In genomic region chr12:115972241-115972640, GRCh38 we compare ENCODE assay signal across 22 cellular contexts.
"Had no signal": no experiment of that assay in that cellular context is flagged by ENCODE, and none has a peak within 500 bp of the region (broad histone marks: within the 10 kb centered on the region; RNA-seq: fewer than 3 reads in every experiment).

No MANE protein-coding gene starts in this region.

- H3K4me1 Mint-ChIP-seq: stimulated activated naive B cell treated with anti-CD40 and anti-IgM and Interleukin-4, amounts not matched to agents 10 μg/mL and 1 μg/mL and 100 μg/mL, for 72 hours had no signal

- H3K27ac Mint-ChIP-seq: activated CD4-positive, alpha-beta memory T cell treated with anti-CD3 and anti-CD28 coated beads for 36 hours; activated naive CD4-positive, alpha-beta T cell treated with anti-CD3 and anti-CD28 coated beads, Interleukin-2, amount 10 ng/mL, durations not matched to agents 7 days and 5 days; dendritic cell treated with granulocyte-macrophage colony-stimulating factor and Interleukin-4, amounts not matched to agents 40 ng/mL and 50 ng/mL, for 4 days; natural killer cell treated with Interleukin-12 subunit alpha and Interleukin-12 subunit beta and Interleukin-15 and Interleukin-18, amount 100 ng/mL, for 72 hours; stimulated activated naive B cell treated with anti-CD40 and anti-IgM and Interleukin-4, amounts not matched to agents 10 μg/mL and 1 μg/mL and 100 μg/mL, for 72 hours; type B pancreatic cell had no signal

- H3K4me3 Mint-ChIP-seq: activated CD4-positive, alpha-beta memory T cell treated with anti-CD3 and anti-CD28 coated beads for 36 hours; activated naive CD4-positive, alpha-beta T cell treated with anti-CD3 and anti-CD28 coated beads, Interleukin-2, amount 10 ng/mL, durations not matched to agents 7 days and 5 days; dendritic cell treated with granulocyte-macrophage colony-stimulating factor and Interleukin-4, amounts not matched to agents 40 ng/mL and 50 ng/mL, for 4 days; effector memory CD8-positive, alpha-beta T cell; natural killer cell treated with Interleukin-12 subunit alpha and Interleukin-12 subunit beta and Interleukin-15 and Interleukin-18, amount 100 ng/mL, for 72 hours; stimulated activated naive B cell treated with anti-CD40 and anti-IgM and Interleukin-4, amounts not matched to agents 10 μg/mL and 1 μg/mL and 100 μg/mL, for 72 hours; type B pancreatic cell had no signal

- H3K9me3 Mint-ChIP-seq: activated CD4-positive, alpha-beta memory T cell treated with anti-CD3 and anti-CD28 coated beads for 36 hours; activated naive CD4-positive, alpha-beta T cell treated with anti-CD3 and anti-CD28 coated beads, Interleukin-2, amount 10 ng/mL, durations not matched to agents 7 days and 5 days; dendritic cell treated with granulocyte-macrophage colony-stimulating factor and Interleukin-4, amounts not matched to agents 40 ng/mL and 50 ng/mL, for 4 days; effector memory CD8-positive, alpha-beta T cell; natural killer cell treated with Interleukin-12 subunit alpha and Interleukin-12 subunit beta and Interleukin-15 and Interleukin-18, amount 100 ng/mL, for 72 hours; stimulated activated naive B cell treated with anti-CD40 and anti-IgM and Interleukin-4, amounts not matched to agents 10 μg/mL and 1 μg/mL and 100 μg/mL, for 72 hours; type B pancreatic cell had no signal

- H3K27ac ChIP-seq: esophagus muscularis mucosa, left ventricle myocardium inferior, thoracic aorta had no signal

- ATAC-seq: effector memory CD8-positive, alpha-beta T cell; natural killer cell treated with Interleukin-12 subunit alpha and Interleukin-12 subunit beta and Interleukin-15 and Interleukin-18, amount 100 ng/mL, for 72 hours; sciatic nerve; stimulated activated naive B cell treated with anti-CD40 and anti-IgM and Interleukin-4, amounts not matched to agents 10 μg/mL and 1 μg/mL and 100 μg/mL, for 72 hours had no signal

- H3K9me3 ChIP-seq: esophagus muscularis mucosa, left ventricle myocardium inferior, thoracic aorta had no signal

- H3K27me3 Mint-ChIP-seq: activated CD4-positive, alpha-beta memory T cell treated with anti-CD3 and anti-CD28 coated beads for 36 hours; activated naive CD4-positive, alpha-beta T cell treated with anti-CD3 and anti-CD28 coated beads, Interleukin-2, amount 10 ng/mL, durations not matched to agents 7 days and 5 days; dendritic cell treated with granulocyte-macrophage colony-stimulating factor and Interleukin-4, amounts not matched to agents 40 ng/mL and 50 ng/mL, for 4 days; effector memory CD8-positive, alpha-beta T cell; natural killer cell treated with Interleukin-12 subunit alpha and Interleukin-12 subunit beta and Interleukin-15 and Interleukin-18, amount 100 ng/mL, for 72 hours; stimulated activated naive B cell treated with anti-CD40 and anti-IgM and Interleukin-4, amounts not matched to agents 10 μg/mL and 1 μg/mL and 100 μg/mL, for 72 hours; type B pancreatic cell had no signal

- DNase-seq: activated CD4-positive, alpha-beta memory T cell treated with anti-CD3 and anti-CD28 coated beads for 36 hours; activated effector memory CD4-positive, alpha-beta T cell treated with Interleukin-2 at 50 U/mL for 16 hours; activated naive CD4-positive, alpha-beta T cell treated with anti-CD3 and anti-CD28 coated beads, Interleukin-2, amount 10 ng/mL, durations not matched to agents 7 days and 5 days; activated T-cell treated with anti-CD3 and anti-CD28 coated beads, Interleukin-2, amount 50 U/mL, for 48 hours; amygdala; effector memory CD8-positive, alpha-beta T cell; glutamatergic neuron; hippocampal formation; left ventricle myocardium inferior; mammary epithelial cell; nucleus accumbens; posterior cingulate gyrus; small intestine; stimulated activated CD4-positive, alpha-beta T cell treated with anti-CD3 and anti-CD28 coated beads, Interleukin-2, amount 100 ng/mL, for 24 hours; stimulated activated naive B cell treated with anti-CD40 and anti-IgM and Interleukin-4, amounts not matched to agents 10 μg/mL and 1 μg/mL and 100 μg/mL, for 72 hours; T-helper 1 cell had no signal

- H3K4me3 ChIP-seq: esophagus muscularis mucosa, left ventricle myocardium inferior, thoracic aorta had no signal

- H3K27me3 ChIP-seq: esophagus muscularis mucosa had no signal
